8 cellular contexts compared by ENCODE assay signal in genomic region chr5:95554647-95555548, GRCh38. TPM values are rescaled to one million over a fixed set of nuclear protein-coding genes. Genes with fewer than 3 reads are reported as not detected.
DNase-seq lines count a peak whose midpoint lies in the region; TF ChIP-seq lines count a peak whose summit lies in the region.

Gene ARSK, plus strand, starts transcription at chr5:95555101. Its CDS starts 178 bp downstream, at chr5:95555279.
Gene SKIC3, minus strand, starts transcription at chr5:95554977. Its CDS starts 7,827 bp downstream, at chr5:95547150.

- peak within 1 kb of the TSS; percentile 93 for H3K4me3 Mint-ChIP-seq in HFFc6
- peak within 1 kb of the TSS; percentile 93 for H3K4me3 Mint-ChIP-seq in activated naive CD4-positive, alpha-beta T cell treated with anti-CD3 and anti-CD28 coated beads, Interleukin-2, amount 50 U/mL, for 24 hours

- H3K27ac Mint-ChIP-seq in HFFc6: peak within 1 kb of the TSS; percentile 88
- H3K27ac Mint-ChIP-seq in activated naive CD4-positive, alpha-beta T cell treated with anti-CD3 and anti-CD28 coated beads, Interleukin-2, amount 50 U/mL, for 24 hours: peak within 1 kb of the TSS; percentile 98

- H3K27me3 Mint-ChIP-seq in HFFc6 (ENCODE audit: insufficient read depth): no peaks in the 10 kb centered on the region; the same call in 1 of the 2 replicates
- no peaks in the 10 kb centered on the region for H3K27me3 Mint-ChIP-seq in activated naive CD4-positive, alpha-beta T cell treated with anti-CD3 and anti-CD28 coated beads, Interleukin-2, amount 50 U/mL, for 24 hours

- TF ChIP-seq CTCF in GM06990 (IDR thresholded peaks at IDR 0.05; ENCODE audit: insufficient read depth, low read length, poor library complexity, severe bottlenecking) (peak; percentile 23), HFFc6 (IDR thresholded peaks at IDR 0.05) (peak; percentile 64), testis (IDR thresholded peaks at IDR 0.05) (peak in 1 of 3 experiments; percentile 20)

- H3K9me3 Mint-ChIP-seq in HFFc6: no peaks in the 10 kb centered on the region
- no peaks in the 10 kb centered on the region for H3K9me3 Mint-ChIP-seq in activated naive CD4-positive, alpha-beta T cell treated with anti-CD3 and anti-CD28 coated beads, Interleukin-2, amount 50 U/mL, for 24 hours

- DNase-seq in GM06990 (ENCODE audit: extremely low read depth, insufficient read length): peak; percentile 91
- peak; percentile 100 for DNase-seq in HFFc6
- peak; percentile 99 for DNase-seq in NAMALWA (ENCODE audit: low spot score)
- peak; percentile 99 for DNase-seq in SK-N-DZ (ENCODE audit: low spot score)
- peak; percentile 99 for DNase-seq in glomerular endothelial cell (ENCODE audit: extremely low read depth, low read depth, low spot score)
- DNase-seq in occipital lobe (lab: John Stamatoyannopoulos, UW): peak; percentile 91
- peak; percentile 97 for DNase-seq in testis

- peaks cover 8% of the 10 kb centered on the region for H3K4me1 ChIP-seq in testis

- intact Hi-C loops in testis (cut with DNase I; ENCODE audit: low total_unique reads): no loop called here

- H3K27me3 ChIP-seq in GM06990 (replicated peaks; ENCODE audit: control insufficient read depth, insufficient read depth, low read length): no peaks in the 10 kb centered on the region
- no peaks in the 10 kb centered on the region for H3K27me3 ChIP-seq in testis

- H3K4me3 ChIP-seq in GM06990 (replicated peaks; ENCODE audit: low read depth, low read length): peak within 1 kb of the TSS; percentile 76
- peak within 1 kb of the TSS; percentile 80 to 95 for H3K4me3 ChIP-seq in testis

- 0% methylated on average over 23 to 63 of the region's 63 CpGs for WGBS in testis, 2 donors

- H3K9me3 ChIP-seq in testis: no peaks in the 10 kb centered on the region

- peak; percentile 56 for TF ChIP-seq POLR2A in testis (IDR thresholded peaks at IDR 0.05)

- H3K36me3 ChIP-seq in GM06990 (ENCODE audit: control insufficient read depth, insufficient read depth, low read length): no peaks in the 10 kb centered on the region
- H3K36me3 ChIP-seq in testis (ENCODE audit: low read depth, missing control alignments): no peaks in the 10 kb centered on the region

- H3K27ac ChIP-seq in testis: peak within 1 kb of the TSS; percentile 85 to 88

- H3K4me1 Mint-ChIP-seq in HFFc6 (ENCODE audit: low read depth): peaks cover 51% of the 10 kb centered on the region
- peaks cover 50% of the 10 kb centered on the region for H3K4me1 Mint-ChIP-seq in activated naive CD4-positive, alpha-beta T cell treated with anti-CD3 and anti-CD28 coated beads, Interleukin-2, amount 50 U/mL, for 24 hours

- H3K36me3 Mint-ChIP-seq in HFFc6 (ENCODE audit: low read depth): peaks cover 18% of the 10 kb centered on the region
- H3K36me3 Mint-ChIP-seq in activated naive CD4-positive, alpha-beta T cell treated with anti-CD3 and anti-CD28 coated beads, Interleukin-2, amount 50 U/mL, for 24 hours: peaks cover 8% of the 10 kb centered on the region

RNA-seq across cellular contexts. Expression of gene ARSK, which starts in this region (rescaled TPM):
- total RNA-seq in HFFc6 (2021; fragmentation: NEBNext Ultra II Directional; extraction: Animal tissue kit (Norgen Biotek cat#: 25700)): 10 to 100 TPM; 11.6 to 19.7 (median 17.3) TPM
- polyA plus RNA-seq in SK-N-DZ (2014; cell fraction: cytosol; rRNA removed): 6.5 and 9.1 TPM in 2 replicates
- 3.3 and 3.8 TPM in 2 replicates for polyA plus RNA-seq in SK-N-DZ (2014; cell fraction: nucleus; rRNA removed)
- 7.5 and 11.9 TPM in 2 replicates for total RNA-seq in glomerular endothelial cell
- total RNA-seq in occipital lobe: 10.8 TPM
- 1 to 10 TPM; 5.8 to 6.8 TPM for total RNA-seq in testis
- polyA plus RNA-seq in testis (ENCODE audit: insufficient read depth, low read depth, low replicate concordance): 2.4 TPM

RNA-seq across cellular contexts. Expression of gene SKIC3, which starts in this region (rescaled TPM):
- total RNA-seq in HFFc6 (2021; fragmentation: NEBNext Ultra II Directional; extraction: Animal tissue kit (Norgen Biotek cat#: 25700)): 100 to 1,000 TPM; 102 to 113 (median 110) TPM
- 58.1 and 70.9 TPM in 2 replicates for polyA plus RNA-seq in SK-N-DZ (2014; cell fraction: cytosol; rRNA removed)
- polyA plus RNA-seq in SK-N-DZ (2014; cell fraction: nucleus; rRNA removed): 188 and 204 TPM in 2 replicates
- total RNA-seq in glomerular endothelial cell (78.6 and 79.1 TPM in 2 replicates), occipital lobe (216 TPM), testis (10 to 100 TPM; 45.8 to 50.6 TPM)
- 10.3 TPM for polyA plus RNA-seq in testis (ENCODE audit: insufficient read depth, low read depth, low replicate concordance)

Comparison
In these comparisons a context has a peak if more than half of its experiments do, and no peak if none do; other contexts are left out.
1. Peak in every context shown above with its lines: DNase-seq, H3K4me3 ChIP-seq and H3K27ac ChIP-seq.